17 cellular contexts compared by ENCODE assay signal in the genomic region with DNA sequence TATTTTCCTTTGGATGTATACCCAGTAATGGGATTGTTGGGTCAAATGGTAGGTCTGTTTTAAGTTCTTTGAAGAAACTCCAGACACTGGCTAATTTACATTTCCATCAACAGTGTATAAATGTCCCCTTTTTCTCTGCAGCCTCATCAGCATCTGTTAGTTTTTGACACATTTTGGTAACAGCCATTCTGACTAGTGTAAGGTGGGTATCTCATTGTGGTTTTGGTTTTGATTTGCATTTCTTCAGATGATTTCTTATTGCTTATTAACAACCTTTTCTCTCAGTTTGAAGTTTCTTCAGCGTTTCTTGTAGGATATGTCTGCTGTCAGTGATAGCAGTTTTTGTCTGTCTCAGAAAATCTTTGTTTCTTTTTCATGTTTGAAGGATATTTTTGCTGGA. TPM values are rescaled to one million over a fixed set of nuclear protein-coding genes. Genes with fewer than 3 reads are reported as not detected.
DNase-seq lines count a peak whose midpoint lies in the region; ATAC-seq, FAIRE-seq and TF ChIP-seq lines count a peak whose summit lies in the region.
"Had no signal": no experiment of that assay in that cellular context is flagged by ENCODE, and none has a peak within 500 bp of the region (broad histone marks: within the 10 kb centered on the region; RNA-seq: fewer than 3 reads in every experiment).

No MANE protein-coding gene starts in this region.

- H3K27me3 ChIP-seq in suprapubic skin, result no peaks in the 10 kb centered on the region

- TF ChIP-seq POLR2A in suprapubic skin (IDR thresholded peaks at IDR 0.05), result no peak

- TF ChIP-seq CTCF in suprapubic skin (IDR thresholded peaks at IDR 0.05), result no peak

- H3K9me3 ChIP-seq in suprapubic skin, result no peaks in the 10 kb centered on the region

- ATAC-seq in GM18502 (IDR thresholded peaks at IDR 0.05; ENCODE audit: poor library complexity, unreplicated experiment), result peak; percentile 69
- ATAC-seq in HG02840 (IDR thresholded peaks at IDR 0.05; ENCODE audit: low FRiP score, unreplicated experiment), result peak; percentile 72
- peak; percentile 68 for ATAC-seq in HG03558 (IDR thresholded peaks at IDR 0.05; ENCODE audit: extremely low read depth, unreplicated experiment)
- ATAC-seq: naive thymus-derived CD4-positive, alpha-beta T cell; Right ventricle myocardium inferior had no signal

- no peak for TF ChIP-seq EP300 in suprapubic skin (IDR thresholded peaks at IDR 0.05)

- no peak overlapping the region for H3K4me3 ChIP-seq in suprapubic skin

- DNase-seq in GM19239 (ENCODE audit: insufficient read length, low spot score) (no peak), suprapubic skin (ENCODE audit: low spot score in 2 of 2) (no peak), NCI-H146 (lab: John Stamatoyannopoulos, UW) (no peak), NCI-H2107 treated with DMSO at 0.1 percent for 48 hours (lab: John Stamatoyannopoulos, UW; ENCODE audit: unreplicated experiment) (no peak), LoVo (ENCODE audit: low spot score) (no peak)
- DNase-seq: activated CD4-positive, alpha-beta T cell treated with anti-CD3 and anti-CD28 coated beads for 48 hours; DMS 273 treated with DMSO at 0.1 percent for 48 hours; MM.1S; naive thymus-derived CD4-positive, alpha-beta T cell; NCI-H2171; stimulated activated CD4-positive, alpha-beta T cell treated with anti-CD3 and anti-CD28 coated beads, Interleukin-1b, Interleukin-23, amount 100 ng/mL, for 48 hours; trophoblast cell had no signal

- 86% methylated on average over 1 of the region's 1 CpG for WGBS in suprapubic skin

- H3K36me3 ChIP-seq in suprapubic skin, result no peaks in the 10 kb centered on the region

- H3K4me1 ChIP-seq in suprapubic skin, result no peaks in the 10 kb centered on the region

- peak; percentile 88 for FAIRE-seq in GM19239 (lab: Jason Lieb, UNC)
- FAIRE-seq: HTR-8/SVneo had no signal

- H3K27ac ChIP-seq in suprapubic skin, result no peak overlapping the region

RNA-seq across cellular contexts. Expression of gene GALK2, which starts 15.4 kb away (rescaled TPM):
- total RNA-seq in suprapubic skin, result 10 to 100 TPM; 23.3 to 35.2 (median 33.8) TPM

RNA-seq across cellular contexts. Expression of gene COPS2, which starts 30.1 kb away (rescaled TPM):
- total RNA-seq in suprapubic skin, result 10 to 100 TPM; 39.6 to 55.1 (median 47.7) TPM
